In genomic region chr17:74467221-74467951, GRCh38 we compare ENCODE assay signal across 9 cellular contexts. TPM values are rescaled to one million over a fixed set of nuclear protein-coding genes. Genes with fewer than 3 reads are reported as not detected.
A peak's percentile ranks its signal among the peaks of the same experiment; 100 is the strongest.
DNase-seq lines count a peak whose midpoint lies in the region; ATAC-seq, FAIRE-seq and TF ChIP-seq lines count a peak whose summit lies in the region.
"Had no signal": no experiment of that assay in that cellular context is flagged by ENCODE, and none has a peak within 500 bp of the region (broad histone marks: within the 10 kb centered on the region; RNA-seq: fewer than 3 reads in every experiment).

No MANE protein-coding gene starts in this region.

- no peak for TF ChIP-seq CTCF in CD14-positive monocyte (IDR thresholded peaks at IDR 0.05)
- no peak for TF ChIP-seq CTCF in adrenal gland (IDR thresholded peaks at IDR 0.05)
- TF ChIP-seq CTCF in mesothelial cell of epicardium (IDR thresholded peaks at IDR 0.05; ENCODE audit: unreplicated experiment) = no peak

- intact Hi-C loops in CD14-positive monocyte (cut with micrococcal nuclease) (loop anchor here in 1 of 2 donors (2.0 kb wide), 1 partner anchor 25 kb away; no protein-coding TSS in a partner anchor), adrenal gland (cut with DNase I) (no loop called here), sciatic nerve (cut with DNase I) (no loop called here)

- H3K9me3 Mint-ChIP-seq in CD14-positive monocyte (no peaks in the 10 kb centered on the region), mesothelial cell of epicardium (no peaks in the 10 kb centered on the region)

- peaks cover 15% of the 10 kb centered on the region for H3K27me3 ChIP-seq in adrenal gland

- peak overlapping the region in 3 of 5 donors; percentile 10 to 82 (median 69) for H3K27ac ChIP-seq in adrenal gland

- no peaks in the 10 kb centered on the region for H3K9me3 ChIP-seq in adrenal gland (replicated peaks in 1 of 3)

- peaks cover 24% of the 10 kb centered on the region for H3K4me1 Mint-ChIP-seq in CD14-positive monocyte
- H3K4me1 Mint-ChIP-seq in mesothelial cell of epicardium = no peaks in the 10 kb centered on the region

- H3K4me1 ChIP-seq in adrenal gland (replicated peaks in 1 of 2) = no peaks in the 10 kb centered on the region

- H3K27me3 Mint-ChIP-seq in CD14-positive monocyte (ENCODE audit: low read depth in 3 of 3) (no peaks in the 10 kb centered on the region), mesothelial cell of epicardium (ENCODE audit: low read depth) (peaks cover 29% of the 10 kb centered on the region)

- TF ChIP-seq POLR2A in adrenal gland (IDR thresholded peaks at IDR 0.05) = no peak

- H3K36me3 ChIP-seq in adrenal gland (replicated peaks in 1 of 2) = no peaks in the 10 kb centered on the region

- peak; percentile 95 for FAIRE-seq in GM19239 (lab: Jason Lieb, UNC)

- ATAC-seq in HG03139 (IDR thresholded peaks at IDR 0.05; ENCODE audit: unreplicated experiment) (peak; percentile 53), sciatic nerve (peak; percentile 75), left lobe of liver (no peak)

- DNase-seq in CD14-positive monocyte (ENCODE audit: low spot score) = peak; percentile 81
- DNase-seq in GM19239 (ENCODE audit: insufficient read length, low spot score) = peak; percentile 79
- peak in 3 of 7 donors; percentile 42 to 53 (median 42) for DNase-seq in adrenal gland
- no peak for DNase-seq in sciatic nerve (ENCODE audit: low spot score)
- no peak for DNase-seq in left lobe of liver (ENCODE audit: low spot score)
- DNase-seq in NCI-H1417 treated with DMSO at 0.1 percent for 48 hours (lab: John Stamatoyannopoulos, UW) = no peak
- no peak for DNase-seq in mesothelial cell of epicardium (ENCODE audit: low spot score in 2 of 2, unreplicated experiment in 2 of 2)

- WGBS in adrenal gland, 4 donors = 49 to 76% (median 56%) methylated on average over 16 to 21 of the region's 21 CpGs

- H3K27ac Mint-ChIP-seq in CD14-positive monocyte = peak overlapping the region in 3 of 7 donors; percentile 91 to 96 (median 92)
- no peak overlapping the region for H3K27ac Mint-ChIP-seq in mesothelial cell of epicardium

- H3K4me3 Mint-ChIP-seq in CD14-positive monocyte (no peak overlapping the region), mesothelial cell of epicardium (no peak overlapping the region)

- H3K4me3 ChIP-seq in adrenal gland = peak overlapping the region in 1 of 4 donors; percentile 43

- H3K36me3 Mint-ChIP-seq in CD14-positive monocyte (peaks cover 30 to 32% of the 10 kb centered on the region in 2 donors), mesothelial cell of epicardium (no peaks in the 10 kb centered on the region)

RNA-seq across cellular contexts. Expression of gene CD300A, which starts 1.0 kb away (rescaled TPM):
- polyA plus RNA-seq in CD14-positive monocyte (100 to 1,000 TPM; 212 to 222 TPM), adrenal gland (10 to 100 TPM in 1 of 3 donors, 1 to 10 TPM in 2; 7.3 to 11.7 (median 8.5) TPM)
- total RNA-seq in adrenal gland (10 to 100 TPM in 6 of 8 donors, 1 to 10 TPM in 2; 6.0 to 26.6 (median 15.9) TPM), sciatic nerve (13.0 TPM), left lobe of liver (3.8 TPM), mesothelial cell of epicardium (not detected in 3 replicates)
- total RNA-seq: lung microvascular endothelial cell had no signal

RNA-seq across cellular contexts. Expression of gene GPRC5C, which starts 35.5 kb away (rescaled TPM):
- 1 to 10 TPM in 1 of 2 donors, under 1 TPM in 1; 0.47 to 1.9 TPM for polyA plus RNA-seq in CD14-positive monocyte
- total RNA-seq in adrenal gland = 10 to 100 TPM; 20.1 to 67.2 (median 32.3) TPM
- 10 to 100 TPM in 2 of 3 donors, 1 to 10 TPM in 1; 2.7 to 29.8 (median 18.2) TPM for polyA plus RNA-seq in adrenal gland
- 62.9 TPM for total RNA-seq in sciatic nerve
- total RNA-seq in left lobe of liver = 243 TPM
- total RNA-seq in mesothelial cell of epicardium = 37.2 to 44.2 TPM (median 38.7 TPM) in 3 replicates

Comparison
In these comparisons a context has a peak if more than half of its experiments do, and no peak if none do; other contexts are left out.
1. DNase-seq: peak in CD14-positive monocyte (single experiment) and GM19239 (single experiment); none in sciatic nerve (single experiment), left lobe of liver (single experiment), NCI-H1417 treated with DMSO at 0.1 percent for 48 hours (single experiment) and mesothelial cell of epicardium (0 of 2).